In the genomic region with DNA sequence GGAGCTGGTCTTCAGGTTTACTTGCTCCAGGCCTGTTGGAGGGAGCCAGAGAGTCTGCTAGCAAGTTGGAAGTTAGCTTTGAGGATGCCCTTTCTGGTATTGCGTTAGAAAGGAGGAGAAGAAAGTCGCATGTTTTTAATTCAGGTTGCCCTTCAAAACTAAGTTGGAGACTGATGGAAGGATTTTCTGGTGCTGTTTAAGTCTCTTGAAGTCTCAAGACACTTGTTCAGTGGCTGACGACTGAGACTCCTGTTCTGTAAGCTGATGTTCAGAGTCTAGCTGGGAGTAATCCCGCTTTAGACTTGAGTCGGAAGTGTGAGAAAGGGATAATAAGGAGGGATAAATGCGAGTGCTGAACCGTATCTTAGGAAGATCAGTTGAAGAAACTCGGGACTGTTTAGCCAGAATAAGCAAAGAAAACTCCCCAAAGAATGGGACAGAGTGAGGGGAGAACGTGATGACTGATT, we compare ENCODE assay signal across 1 cellular context.
A peak's percentile ranks its signal among the peaks of the same experiment; 100 is the strongest.
TF ChIP-seq lines count a peak whose summit lies in the region.

No MANE protein-coding gene starts in this region.

TF ChIP-seq in HepG2, 621 proteins besides CTCF, POLR2A, EP300 and RAD21:
- TF ChIP-seq ZNF12 (CRISPR knock-in tag; IDR thresholded peaks at IDR 0.05) (no peak), PRMT3 (CRISPR knock-in tag; IDR thresholded peaks at IDR 0.05; ENCODE audit: borderline replicate concordance, low read depth) (0 out of 2 replicates have a peak, but pooled peaks have one; percentile 2), EED (CRISPR knock-in tag; IDR thresholded peaks at IDR 0.05) (no peak), HNRNPUL1 (IDR thresholded peaks at IDR 0.05; ENCODE audit: low read depth, low read length) (no peak), NFYB (CRISPR knock-in tag; IDR thresholded peaks at IDR 0.05) (no peak), ZNF572 (CRISPR knock-in tag; IDR thresholded peaks at IDR 0.05) (no peak), ATF7-NPFF (CRISPR knock-in tag; IDR thresholded peaks at IDR 0.05; ENCODE audit: low read depth) (no peak)
- TF ChIP-seq, protein P1, sequence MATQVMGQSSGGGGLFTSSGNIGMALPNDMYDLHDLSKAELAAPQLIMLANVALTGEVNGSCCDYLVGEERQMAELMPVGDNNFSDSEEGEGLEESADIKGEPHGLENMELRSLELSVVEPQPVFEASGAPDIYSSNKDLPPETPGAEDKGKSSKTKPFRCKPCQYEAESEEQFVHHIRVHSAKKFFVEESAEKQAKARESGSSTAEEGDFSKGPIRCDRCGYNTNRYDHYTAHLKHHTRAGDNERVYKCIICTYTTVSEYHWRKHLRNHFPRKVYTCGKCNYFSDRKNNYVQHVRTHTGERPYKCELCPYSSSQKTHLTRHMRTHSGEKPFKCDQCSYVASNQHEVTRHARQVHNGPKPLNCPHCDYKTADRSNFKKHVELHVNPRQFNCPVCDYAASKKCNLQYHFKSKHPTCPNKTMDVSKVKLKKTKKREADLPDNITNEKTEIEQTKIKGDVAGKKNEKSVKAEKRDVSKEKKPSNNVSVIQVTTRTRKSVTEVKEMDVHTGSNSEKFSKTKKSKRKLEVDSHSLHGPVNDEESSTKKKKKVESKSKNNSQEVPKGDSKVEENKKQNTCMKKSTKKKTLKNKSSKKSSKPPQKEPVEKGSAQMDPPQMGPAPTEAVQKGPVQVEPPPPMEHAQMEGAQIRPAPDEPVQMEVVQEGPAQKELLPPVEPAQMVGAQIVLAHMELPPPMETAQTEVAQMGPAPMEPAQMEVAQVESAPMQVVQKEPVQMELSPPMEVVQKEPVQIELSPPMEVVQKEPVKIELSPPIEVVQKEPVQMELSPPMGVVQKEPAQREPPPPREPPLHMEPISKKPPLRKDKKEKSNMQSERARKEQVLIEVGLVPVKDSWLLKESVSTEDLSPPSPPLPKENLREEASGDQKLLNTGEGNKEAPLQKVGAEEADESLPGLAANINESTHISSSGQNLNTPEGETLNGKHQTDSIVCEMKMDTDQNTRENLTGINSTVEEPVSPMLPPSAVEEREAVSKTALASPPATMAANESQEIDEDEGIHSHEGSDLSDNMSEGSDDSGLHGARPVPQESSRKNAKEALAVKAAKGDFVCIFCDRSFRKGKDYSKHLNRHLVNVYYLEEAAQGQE (IDR thresholded peaks at IDR 0.05; ENCODE audit: borderline replicate concordance in 1 of 2, low read depth in 1 of 2, low read length in 2 of 2), result no peak
- TF ChIP-seq, protein P2, sequence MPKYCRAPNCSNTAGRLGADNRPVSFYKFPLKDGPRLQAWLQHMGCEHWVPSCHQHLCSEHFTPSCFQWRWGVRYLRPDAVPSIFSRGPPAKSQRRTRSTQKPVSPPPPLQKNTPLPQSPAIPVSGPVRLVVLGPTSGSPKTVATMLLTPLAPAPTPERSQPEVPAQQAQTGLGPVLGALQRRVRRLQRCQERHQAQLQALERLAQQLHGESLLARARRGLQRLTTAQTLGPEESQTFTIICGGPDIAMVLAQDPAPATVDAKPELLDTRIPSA (CRISPR knock-in tag; IDR thresholded peaks at IDR 0.05; ENCODE audit: borderline replicate concordance), result 0 out of 2 replicates have a peak, but pooled peaks have one; percentile 13
- TF ChIP-seq, protein P3, sequence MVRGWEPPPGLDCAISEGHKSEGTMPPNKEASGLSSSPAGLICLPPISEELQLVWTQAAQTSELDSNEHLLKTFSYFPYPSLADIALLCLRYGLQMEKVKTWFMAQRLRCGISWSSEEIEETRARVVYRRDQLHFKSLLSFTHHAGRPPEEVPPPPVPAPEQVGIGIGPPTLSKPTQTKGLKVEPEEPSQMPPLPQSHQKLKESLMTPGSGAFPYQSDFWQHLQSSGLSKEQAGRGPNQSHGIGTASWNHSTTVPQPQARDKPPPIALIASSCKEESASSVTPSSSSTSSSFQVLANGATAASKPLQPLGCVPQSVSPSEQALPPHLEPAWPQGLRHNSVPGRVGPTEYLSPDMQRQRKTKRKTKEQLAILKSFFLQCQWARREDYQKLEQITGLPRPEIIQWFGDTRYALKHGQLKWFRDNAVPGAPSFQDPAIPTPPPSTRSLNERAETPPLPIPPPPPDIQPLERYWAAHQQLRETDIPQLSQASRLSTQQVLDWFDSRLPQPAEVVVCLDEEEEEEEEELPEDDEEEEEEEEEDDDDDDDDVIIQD (CRISPR knock-in tag; IDR thresholded peaks at IDR 0.05; ENCODE audit: low read depth), result no peak
- TF ChIP-seq, protein P4, sequence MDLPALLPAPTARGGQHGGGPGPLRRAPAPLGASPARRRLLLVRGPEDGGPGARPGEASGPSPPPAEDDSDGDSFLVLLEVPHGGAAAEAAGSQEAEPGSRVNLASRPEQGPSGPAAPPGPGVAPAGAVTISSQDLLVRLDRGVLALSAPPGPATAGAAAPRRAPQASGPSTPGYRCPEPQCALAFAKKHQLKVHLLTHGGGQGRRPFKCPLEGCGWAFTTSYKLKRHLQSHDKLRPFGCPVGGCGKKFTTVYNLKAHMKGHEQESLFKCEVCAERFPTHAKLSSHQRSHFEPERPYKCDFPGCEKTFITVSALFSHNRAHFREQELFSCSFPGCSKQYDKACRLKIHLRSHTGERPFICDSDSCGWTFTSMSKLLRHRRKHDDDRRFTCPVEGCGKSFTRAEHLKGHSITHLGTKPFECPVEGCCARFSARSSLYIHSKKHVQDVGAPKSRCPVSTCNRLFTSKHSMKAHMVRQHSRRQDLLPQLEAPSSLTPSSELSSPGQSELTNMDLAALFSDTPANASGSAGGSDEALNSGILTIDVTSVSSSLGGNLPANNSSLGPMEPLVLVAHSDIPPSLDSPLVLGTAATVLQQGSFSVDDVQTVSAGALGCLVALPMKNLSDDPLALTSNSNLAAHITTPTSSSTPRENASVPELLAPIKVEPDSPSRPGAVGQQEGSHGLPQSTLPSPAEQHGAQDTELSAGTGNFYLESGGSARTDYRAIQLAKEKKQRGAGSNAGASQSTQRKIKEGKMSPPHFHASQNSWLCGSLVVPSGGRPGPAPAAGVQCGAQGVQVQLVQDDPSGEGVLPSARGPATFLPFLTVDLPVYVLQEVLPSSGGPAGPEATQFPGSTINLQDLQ (CRISPR knock-in tag; IDR thresholded peaks at IDR 0.05), result no peak
